Comparison of ENCODE assay signal across 21 cellular contexts in the genomic region with DNA sequence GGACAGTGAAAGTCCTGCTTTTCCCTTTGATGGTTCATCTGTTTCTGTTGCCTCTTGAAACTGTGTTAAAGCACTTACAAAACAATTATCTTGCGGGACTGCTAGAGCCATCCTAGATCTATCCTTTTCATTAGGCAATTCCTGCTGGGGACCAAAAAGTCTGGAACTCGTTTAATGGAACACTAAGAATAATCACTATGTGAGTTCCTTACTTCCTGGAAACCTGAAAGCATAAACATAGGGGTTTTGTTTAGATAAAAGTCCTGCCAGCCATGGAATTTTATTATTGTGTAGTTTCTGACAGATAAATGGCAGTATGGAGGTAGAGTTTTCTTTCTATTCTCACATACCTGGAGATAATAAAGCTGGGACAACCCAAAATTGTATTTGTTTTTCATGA.
A peak's percentile ranks its signal among the peaks of the same experiment; 100 is the strongest.
DNase-seq lines count a peak whose midpoint lies in the region; ATAC-seq, FAIRE-seq and TF ChIP-seq lines count a peak whose summit lies in the region.
"Had no signal": no experiment of that assay in that cellular context is flagged by ENCODE, and none has a peak within 500 bp of the region (broad histone marks: within the 10 kb centered on the region; RNA-seq: fewer than 3 reads in every experiment).

No MANE protein-coding gene starts in this region.

- H3K9me2 ChIP-seq in GM23338 (ENCODE audit: insufficient read depth), result no peaks in the 10 kb centered on the region
- no peaks in the 10 kb centered on the region for H3K9me2 ChIP-seq in neural cell (ENCODE audit: insufficient read depth, low read length)

- BruUV-seq in A673 (replicated peaks; lab: Mats Ljungman, UMichigan), result no TSS peak

- H3K36me3 Mint-ChIP-seq in GM23338 (ENCODE audit: low read depth), result no peaks in the 10 kb centered on the region
- H3K36me3 Mint-ChIP-seq: CD8-positive, alpha-beta T cell had no signal

- H4K20me1 ChIP-seq in GM23338 (replicated peaks; ENCODE audit: insufficient read depth) (no peaks in the 10 kb centered on the region), neural cell (ENCODE audit: insufficient read depth) (no peaks in the 10 kb centered on the region)
- H4K20me1 ChIP-seq: BLaER1 treated with 17β-estradiol and CSF1 and Interleukin-3, amounts not matched to agents 10 nM and 100 nM had no signal

- H3K4me3 ChIP-seq in A673 (ENCODE audit: low read depth, low read length, poor library complexity, severe bottlenecking), result no peak overlapping the region
- H3K4me3 ChIP-seq in GM23338, result no peak overlapping the region
- no peak overlapping the region for H3K4me3 ChIP-seq in neural cell (ENCODE audit: low read length)
- H3K4me3 ChIP-seq: BLaER1 treated with 17β-estradiol and CSF1 and Interleukin-3, amounts not matched to agents 10 nM and 100 nM; GM12878 had no signal

- H3K9me3 ChIP-seq in A673 (ENCODE audit: low read depth, low read length, poor library complexity, severe bottlenecking) (no peaks in the 10 kb centered on the region), neural cell (ENCODE audit: low read length) (no peaks in the 10 kb centered on the region)
- H3K9me3 ChIP-seq: BLaER1 treated with 17β-estradiol and CSF1 and Interleukin-3, amounts not matched to agents 10 nM and 100 nM; Caco-2 had no signal

- no peaks in the 10 kb centered on the region for H3K4me1 Mint-ChIP-seq in GM23338
- H3K4me1 Mint-ChIP-seq: B cell had no signal

- POLR2A ChIA-PET in A673 (lab: Charles Lee; ENCODE audit: low non-redundant PET), result no interaction called here

- H3K27ac ChIP-seq in A673 (ENCODE audit: low read depth, low read length, poor library complexity, severe bottlenecking) (no peak overlapping the region), GM23338 (ENCODE audit: low read depth) (no peak overlapping the region), neural cell (ENCODE audit: low read length) (no peak overlapping the region)
- H3K27ac ChIP-seq: BLaER1 treated with 17β-estradiol and CSF1 and Interleukin-3, amounts not matched to agents 10 nM and 100 nM; C4-2B had no signal

- DNase-seq in A673 (ENCODE audit: low spot score) (peak; percentile 49), GM23338 (ENCODE audit: low spot score) (no peak), EL (no peak), frontal cortex (ENCODE audit: low spot score in 2 of 2) (no peak)
- DNase-seq: 8988T; AML-193; Caco-2; Calu3; CD4-positive, alpha-beta T cell; CD8-positive, alpha-beta T cell; DMS79 treated with DMSO at 0.1 percent for 48 hours; GDM1 had no signal

- no peaks in the 10 kb centered on the region for H3K9me3 Mint-ChIP-seq in GM23338
- H3K9me3 Mint-ChIP-seq: CD8-positive, alpha-beta T cell had no signal

- CTCF ChIA-PET in A673 (lab: Charles Lee), result no interaction called here

- TF ChIP-seq EP300 in neural cell (conservative IDR thresholded peaks at IDR 0.05; ENCODE audit: poor library complexity, severe bottlenecking), result no peak

- intact Hi-C loops in A673 (cut with micrococcal nuclease; ENCODE audit: unreplicated experiment), result no loop called here

- H3K4me2 ChIP-seq in GM23338, result no peak overlapping the region
- H3K4me2 ChIP-seq in neural cell (ENCODE audit: low read length), result no peak overlapping the region
- H3K4me2 ChIP-seq: BLaER1 treated with 17β-estradiol and CSF1 and Interleukin-3, amounts not matched to agents 10 nM and 100 nM had no signal

- H3K79me2 ChIP-seq in GM23338 (replicated peaks; ENCODE audit: insufficient read depth) (no peaks in the 10 kb centered on the region), neural cell (replicated peaks; ENCODE audit: insufficient read depth, low read length) (no peaks in the 10 kb centered on the region)

- no peak for TF ChIP-seq CTCF in A673 (conservative IDR thresholded peaks at IDR 0.05; ENCODE audit: low read depth, low read length)
- TF ChIP-seq CTCF in GM23338 (conservative IDR thresholded peaks at IDR 0.05; ENCODE audit: low read depth in 2 of 2), result no peak
- no peak for TF ChIP-seq CTCF in neural cell (IDR thresholded peaks at IDR 0.05; ENCODE audit: poor library complexity, severe bottlenecking)

- no peaks in the 10 kb centered on the region for H3K27me3 ChIP-seq in A673 (replicated peaks; ENCODE audit: insufficient read depth, low read depth, low read length, poor library complexity)
- H3K27me3 ChIP-seq in GM23338 (ENCODE audit: insufficient read depth), result no peaks in the 10 kb centered on the region
- H3K27me3 ChIP-seq in neural cell (ENCODE audit: insufficient read depth, low read depth, low read length), result no peaks in the 10 kb centered on the region
- H3K27me3 ChIP-seq: BLaER1 treated with 17β-estradiol and CSF1 and Interleukin-3, amounts not matched to agents 10 nM and 100 nM had no signal

- no peaks in the 10 kb centered on the region for H3K27me3 Mint-ChIP-seq in GM23338 (ENCODE audit: insufficient read depth, low read depth, poor library complexity)
- H3K27me3 Mint-ChIP-seq: B cell; CD4-positive, alpha-beta T cell had no signal

- no peak overlapping the region for H3K4me3 Mint-ChIP-seq in GM23338
- H3K4me3 Mint-ChIP-seq: B cell; CD4-positive, alpha-beta T cell; CD8-positive, alpha-beta T cell had no signal

- no peaks in the 10 kb centered on the region for H3K36me3 ChIP-seq in A673 (ENCODE audit: insufficient read depth, low read length, poor library complexity, severe bottlenecking)
- H3K36me3 ChIP-seq in GM23338 (ENCODE audit: insufficient read depth), result no peaks in the 10 kb centered on the region
- no peaks in the 10 kb centered on the region for H3K36me3 ChIP-seq in neural cell (ENCODE audit: insufficient read depth, low read length)
- H3K36me3 ChIP-seq: BLaER1 treated with 17β-estradiol and CSF1 and Interleukin-3, amounts not matched to agents 10 nM and 100 nM had no signal

- no peak for ATAC-seq in GM23338
- ATAC-seq: CD8-positive, alpha-beta T cell; GM12878 had no signal

- H3F3A ChIP-seq in GM23338 (replicated peaks; ENCODE audit: low read depth), result no peaks in the 10 kb centered on the region
- H3F3A ChIP-seq in neural cell (ENCODE audit: insufficient read depth, low read length, poor library complexity, severe bottlenecking), result no peaks in the 10 kb centered on the region

- H3K9ac ChIP-seq in neural cell (ENCODE audit: low read length), result no peak overlapping the region
- H3K9ac ChIP-seq: BLaER1 treated with 17β-estradiol and CSF1 and Interleukin-3, amounts not matched to agents 10 nM and 100 nM had no signal

- no peak for FAIRE-seq in frontal cortex (lab: Jason Lieb, UNC)
- FAIRE-seq: A204.1, D721Med, GM12878, GM12892, GM18507 had no signal

- no peak for TF ChIP-seq RAD21 in neural cell (conservative IDR thresholded peaks at IDR 0.05)

- H2AFZ ChIP-seq in GM23338 (peak overlapping the region; percentile 9; the same call in 1 of the 2 replicates), neural cell (ENCODE audit: low read depth, low read length) (no peak overlapping the region)

- H3K27ac Mint-ChIP-seq in GM23338, result no peak overlapping the region
- H3K27ac Mint-ChIP-seq: B cell; CD4-positive, alpha-beta T cell; CD8-positive, alpha-beta T cell had no signal

- H3K4me1 ChIP-seq in A673 (ENCODE audit: insufficient read depth, low read length, poor library complexity, severe bottlenecking), result peaks cover 10% of the 10 kb centered on the region
- H3K4me1 ChIP-seq in GM23338 (ENCODE audit: insufficient read depth), result no peaks in the 10 kb centered on the region
- H3K4me1 ChIP-seq: BLaER1 treated with 17β-estradiol and CSF1 and Interleukin-3, amounts not matched to agents 10 nM and 100 nM; Caco-2 had no signal

TF ChIP-seq in neural cell, 6 proteins besides CTCF, POLR2A, EP300 and RAD21:
- TF ChIP-seq, protein P1, sequence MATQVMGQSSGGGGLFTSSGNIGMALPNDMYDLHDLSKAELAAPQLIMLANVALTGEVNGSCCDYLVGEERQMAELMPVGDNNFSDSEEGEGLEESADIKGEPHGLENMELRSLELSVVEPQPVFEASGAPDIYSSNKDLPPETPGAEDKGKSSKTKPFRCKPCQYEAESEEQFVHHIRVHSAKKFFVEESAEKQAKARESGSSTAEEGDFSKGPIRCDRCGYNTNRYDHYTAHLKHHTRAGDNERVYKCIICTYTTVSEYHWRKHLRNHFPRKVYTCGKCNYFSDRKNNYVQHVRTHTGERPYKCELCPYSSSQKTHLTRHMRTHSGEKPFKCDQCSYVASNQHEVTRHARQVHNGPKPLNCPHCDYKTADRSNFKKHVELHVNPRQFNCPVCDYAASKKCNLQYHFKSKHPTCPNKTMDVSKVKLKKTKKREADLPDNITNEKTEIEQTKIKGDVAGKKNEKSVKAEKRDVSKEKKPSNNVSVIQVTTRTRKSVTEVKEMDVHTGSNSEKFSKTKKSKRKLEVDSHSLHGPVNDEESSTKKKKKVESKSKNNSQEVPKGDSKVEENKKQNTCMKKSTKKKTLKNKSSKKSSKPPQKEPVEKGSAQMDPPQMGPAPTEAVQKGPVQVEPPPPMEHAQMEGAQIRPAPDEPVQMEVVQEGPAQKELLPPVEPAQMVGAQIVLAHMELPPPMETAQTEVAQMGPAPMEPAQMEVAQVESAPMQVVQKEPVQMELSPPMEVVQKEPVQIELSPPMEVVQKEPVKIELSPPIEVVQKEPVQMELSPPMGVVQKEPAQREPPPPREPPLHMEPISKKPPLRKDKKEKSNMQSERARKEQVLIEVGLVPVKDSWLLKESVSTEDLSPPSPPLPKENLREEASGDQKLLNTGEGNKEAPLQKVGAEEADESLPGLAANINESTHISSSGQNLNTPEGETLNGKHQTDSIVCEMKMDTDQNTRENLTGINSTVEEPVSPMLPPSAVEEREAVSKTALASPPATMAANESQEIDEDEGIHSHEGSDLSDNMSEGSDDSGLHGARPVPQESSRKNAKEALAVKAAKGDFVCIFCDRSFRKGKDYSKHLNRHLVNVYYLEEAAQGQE (IDR thresholded peaks at IDR 0.05; ENCODE audit: borderline replicate concordance), result peak; percentile 17
- no peak for TF ChIP-seq SMC3 (conservative IDR thresholded peaks at IDR 0.05; ENCODE audit: poor library complexity)
- no peak for TF ChIP-seq POLR2AphosphoS5 (IDR thresholded peaks at IDR 0.05)
- TF ChIP-seq MXI1 (conservative IDR thresholded peaks at IDR 0.05; ENCODE audit: poor library complexity, severe bottlenecking), result no peak
- no peak for TF ChIP-seq EZH2 (IDR thresholded peaks at IDR 0.05; ENCODE audit: borderline replicate concordance, insufficient read depth, low read length, poor library complexity, severe bottlenecking)
